In genomic region chr20:44354979-44355502, GRCh38 we compare ENCODE assay signal across 33 cellular contexts. TPM values are rescaled to one million over a fixed set of nuclear protein-coding genes. Genes with fewer than 3 reads are reported as not detected.
A peak's percentile ranks its signal among the peaks of the same experiment; 100 is the strongest.
DNase-seq lines count a peak whose midpoint lies in the region; ATAC-seq and TF ChIP-seq lines count a peak whose summit lies in the region.
"Had no signal": no experiment of that assay in that cellular context is flagged by ENCODE, and none has a peak within 500 bp of the region (broad histone marks: within the 10 kb centered on the region; RNA-seq: fewer than 3 reads in every experiment).

No MANE protein-coding gene starts in this region.

- H3K4me2 ChIP-seq in MM.1S (ENCODE audit: low read depth, low read length) = peak overlapping the region; percentile 17; the same call in 1 of the 2 replicates
- H3K4me2 ChIP-seq in neuronal stem cell (ENCODE audit: insufficient read depth, low read length, poor library complexity, severe bottlenecking) = no peak overlapping the region
- H3K4me2 ChIP-seq: BLaER1 had no signal

- DNase-seq in Calu3 (no peak), MM.1S (no peak), left colon (peak; percentile 71 to 90), neuronal stem cell (ENCODE audit: low spot score) (no peak), inferior parietal cortex (ENCODE audit: extremely low spot score) (no peak), NCI-H2171 (lab: John Stamatoyannopoulos, UW) (no peak), NCI-H187 treated with DMSO at 0.1 percent for 48 hours (lab: John Stamatoyannopoulos, UW) (no peak)
- DNase-seq: activated CD4-positive, alpha-beta T cell treated with anti-CD3 and anti-CD28 coated beads, Interleukin-2, amount 50 U/mL, for 48 hours; activated naive CD4-positive, alpha-beta T cell treated with Interleukin-2 at 50 U/mL for 16 hours; brain microvascular endothelial cell; COR-L47; glutamatergic neuron; IMR-90; NCI-H1105; NCI-H2029 treated with DMSO at 0.1 percent for 48 hours; NCI-H2227 treated with DMSO at 0.1 percent for 48 hours; NCI-H69; occipital lobe; stimulated activated CD4-positive, alpha-beta T cell treated with anti-CD3 and anti-CD28 coated beads, Interleukin-2, amount 100 ng/mL, for 24 hours had no signal

- H3K27me3 Mint-ChIP-seq in Calu3 (ENCODE audit: unreplicated experiment) = no peaks in the 10 kb centered on the region

- H3K27me3 ChIP-seq in MM.1S (replicated peaks; ENCODE audit: insufficient read depth, low read length) (no peaks in the 10 kb centered on the region), neuronal stem cell (ENCODE audit: control insufficient read depth in 3 of 3, insufficient read depth in 3 of 3, low read depth in 1 of 3, low read length in 3 of 3) (peaks cover 0 to 14% (median 0%) of the 10 kb centered on the region in 3 experiments)
- H3K27me3 ChIP-seq: BLaER1, brain microvascular endothelial cell, upper lobe of left lung had no signal

- H3K27ac ChIP-seq in MM.1S (ENCODE audit: low read length) (peak overlapping the region; percentile 43; the same call in 1 of the 2 replicates), neuronal stem cell (replicated peaks; ENCODE audit: low read length) (no peak overlapping the region)
- H3K27ac ChIP-seq: BLaER1, brain microvascular endothelial cell, epithelial cell of prostate, HL-60, skin epidermis, upper lobe of left lung had no signal

- no peak overlapping the region for H2BK15ac ChIP-seq in neuronal stem cell (ENCODE audit: low read length)

- peak overlapping the region; percentile 27 for H2BK120ac ChIP-seq in neuronal stem cell (ENCODE audit: low read depth, low read length)

- H2AFZ ChIP-seq in MM.1S (ENCODE audit: low read length) (peak overlapping the region; percentile 32; the same call in 1 of the 2 replicates), neuronal stem cell (ENCODE audit: low read length) (no peak overlapping the region)

- H3K79me1 ChIP-seq in neuronal stem cell (ENCODE audit: low read depth, low read length) = no peaks in the 10 kb centered on the region

- no peak overlapping the region for H3K4me3 ChIP-seq in MM.1S (ENCODE audit: low read length)
- no peak overlapping the region for H3K4me3 ChIP-seq in neuronal stem cell (ENCODE audit: low read length in 2 of 2)
- H3K4me3 ChIP-seq: BLaER1, HAP-1, skin epidermis had no signal

- H3K4me1 ChIP-seq in MM.1S (ENCODE audit: low read length) = peaks cover 26% of the 10 kb centered on the region
- H3K4me1 ChIP-seq in neuronal stem cell (ENCODE audit: control insufficient read depth in 2 of 2, insufficient read depth in 1 of 2, low read depth in 1 of 2, low read length in 2 of 2) = peaks cover 2 to 13% of the 10 kb centered on the region in 2 donors
- H3K4me1 ChIP-seq: BLaER1 had no signal

- no TSS peak for BruUV-seq in Calu3 (replicated peaks; lab: Mats Ljungman, UMichigan)

- CTCF ChIA-PET in Calu3 (lab: Charles Lee) = interaction anchor here (0.6 to 1.3 kb wide), 7 partner anchors 8 to 729 kb away, joined by 3 to 4 read pairs (median 3); partner anchors contain the start of genes FITM2 and TTPAL

- H3K4me3 Mint-ChIP-seq in Calu3 (ENCODE audit: low read depth, unreplicated experiment) = peak overlapping the region; percentile 98
- H3K4me3 Mint-ChIP-seq: T-helper 1 cell treated with Interleukin-12 subunit alpha and Interleukin-12 subunit beta and Interleukin-4 antibody, amounts not matched to agents 30 μg/mL and 1 μg/mL, for 36 hours had no signal

- H3K4ac ChIP-seq in neuronal stem cell (ENCODE audit: low read length) = no peak overlapping the region

- no peak overlapping the region for H3K14ac ChIP-seq in neuronal stem cell (ENCODE audit: low read length)

- no peaks in the 10 kb centered on the region for H4K20me1 ChIP-seq in MM.1S (ENCODE audit: insufficient read depth, low read length)
- H4K20me1 ChIP-seq: BLaER1 had no signal

- H4K8ac ChIP-seq in neuronal stem cell (ENCODE audit: low read depth, low read length) = no peak overlapping the region

- peak; percentile 78 for ATAC-seq in left colon
- ATAC-seq in HG02970 (IDR thresholded peaks at IDR 0.05; ENCODE audit: low FRiP score, unreplicated experiment) = no peak

- H3K27ac Mint-ChIP-seq in Calu3 (ENCODE audit: unreplicated experiment) = peak overlapping the region; percentile 97
- H3K27ac Mint-ChIP-seq: T-helper 1 cell treated with Interleukin-12 subunit alpha and Interleukin-12 subunit beta and Interleukin-4 antibody, amounts not matched to agents 30 μg/mL and 1 μg/mL, for 36 hours had no signal

- no peak overlapping the region for H2AK5ac ChIP-seq in neuronal stem cell (ENCODE audit: low read depth, low read length)

- H2BK12ac ChIP-seq in neuronal stem cell (ENCODE audit: low read length) = no peak overlapping the region

- H3K4me1 Mint-ChIP-seq in Calu3 (ENCODE audit: low read depth, unreplicated experiment) = peaks cover 35% of the 10 kb centered on the region

- no peaks in the 10 kb centered on the region for H3K9me3 ChIP-seq in MM.1S (replicated peaks; ENCODE audit: insufficient read depth, low read length)
- no peaks in the 10 kb centered on the region for H3K9me3 ChIP-seq in neuronal stem cell (replicated peaks in 1 of 2; ENCODE audit: control insufficient read depth in 2 of 2, insufficient read depth in 1 of 2, low read depth in 1 of 2, low read length in 2 of 2)
- H3K9me3 ChIP-seq: BLaER1, HAP-1, upper lobe of left lung had no signal

- H3F3A ChIP-seq in MM.1S (ENCODE audit: insufficient read depth, low read length) = peaks cover 20% of the 10 kb centered on the region

- no peaks in the 10 kb centered on the region for H3K9me3 Mint-ChIP-seq in Calu3 (ENCODE audit: low read depth, unreplicated experiment)
- H3K9me3 Mint-ChIP-seq: T-helper 1 cell treated with Interleukin-12 subunit alpha and Interleukin-12 subunit beta and Interleukin-4 antibody, amounts not matched to agents 30 μg/mL and 1 μg/mL, for 36 hours had no signal

- H4K91ac ChIP-seq in neuronal stem cell (ENCODE audit: low read depth, low read length, poor library complexity) = no peak overlapping the region

- H3K23ac ChIP-seq in neuronal stem cell (ENCODE audit: low read depth, low read length, poor library complexity) = no peak overlapping the region

- no peak overlapping the region for H2BK5ac ChIP-seq in neuronal stem cell (ENCODE audit: low read length)

- no peaks in the 10 kb centered on the region for H3K79me2 ChIP-seq in MM.1S (ENCODE audit: low read length)

- H3K9me2 ChIP-seq in MM.1S (replicated peaks; ENCODE audit: insufficient read depth, low read length) = no peaks in the 10 kb centered on the region

- peaks cover 22% of the 10 kb centered on the region for H3K36me3 Mint-ChIP-seq in Calu3 (ENCODE audit: insufficient read depth, unreplicated experiment)

- H3K36me3 ChIP-seq in MM.1S (replicated peaks; ENCODE audit: insufficient read depth, low read length) (no peaks in the 10 kb centered on the region), neuronal stem cell (replicated peaks in 1 of 2; ENCODE audit: control insufficient read depth in 2 of 2, insufficient read depth in 2 of 2, low read length in 2 of 2) (no peaks in the 10 kb centered on the region)
- H3K36me3 ChIP-seq: BLaER1, brain microvascular endothelial cell, HAP-1, upper lobe of left lung had no signal

- H3K9ac ChIP-seq in MM.1S (ENCODE audit: low read length) (no peak overlapping the region), neuronal stem cell (ENCODE audit: low read depth, low read length, poor library complexity) (no peak overlapping the region)
- H3K9ac ChIP-seq: BLaER1 had no signal

- no CpG with 5 or more reads among the region's 6 CpGs for WGBS in neuronal stem cell (ENCODE audit: extremely low coverage in 2 of 2, insufficient read length in 2 of 2, insufficient replicate concordance in 1 of 2), 2 donors

- intact Hi-C loops in Calu3 (cut with micrococcal nuclease; ENCODE audit: unreplicated experiment) = no loop called here
- intact Hi-C loops in left colon (cut with DNase I, micrococcal nuclease) = no loop called here

- TF ChIP-seq CTCF in Calu3 (IDR thresholded peaks at IDR 0.05; ENCODE audit: unreplicated experiment) (no peak), MM.1S (IDR thresholded peaks at IDR 0.05; ENCODE audit: low read length) (no peak)

- peak overlapping the region; percentile 32 for H3K18ac ChIP-seq in neuronal stem cell (ENCODE audit: low read length)

RNA-seq across cellular contexts. Expression of gene HNF4A, which starts 0.5 kb away (rescaled TPM):
- 27.7 and 41.1 TPM in 2 replicates for total RNA-seq in Calu3 (2022)
- total RNA-seq in left colon = 100 to 1,000 TPM; 301 to 321 TPM
- 0.04 TPM for polyA plus RNA-seq in neuronal stem cell (2013, experiment 1 of 2)
- 0.03 TPM for polyA plus RNA-seq in neuronal stem cell (2013, experiment 2 of 2)
- total RNA-seq: IMR-90, kidney epithelial cell, lung microvascular endothelial cell, occipital lobe, RPMI7951 had no signal
- polyA plus RNA-seq: IMR-90 had no signal

RNA-seq across cellular contexts. Expression of gene R3HDML, which starts 18.2 kb away (rescaled TPM):
- total RNA-seq in Calu3 (2022) (not detected in 2 replicates), left colon (not detected)
- polyA plus RNA-seq in neuronal stem cell (2013, experiment 1 of 2) = 0.03 TPM
- polyA plus RNA-seq in neuronal stem cell (2013, experiment 2 of 2) = 0.03 TPM
- total RNA-seq: cerebellum, IMR-90, kidney epithelial cell, lung microvascular endothelial cell, occipital lobe, renal cortical epithelial cell, RPMI7951, SK-MEL-5, upper lobe of left lung had no signal
- polyA plus RNA-seq: IMR-90 had no signal

RNA-seq across cellular contexts. Expression of gene FITM2, which starts 44.0 kb away (rescaled TPM):
- total RNA-seq in Calu3 (2022) (11.7 and 13.0 TPM in 2 replicates), left colon (10 to 100 TPM in 1 of 2 donors, 1 to 10 TPM in 1; 9.5 to 10.2 TPM)
- polyA plus RNA-seq in neuronal stem cell (2013, experiment 1 of 2) = 2.5 TPM
- polyA plus RNA-seq in neuronal stem cell (2013, experiment 2 of 2) = 2.5 TPM

Comparison
In these comparisons a context has a peak if more than half of its experiments do, and no peak if none do; other contexts are left out.
1. DNase-seq: peak in left colon (2 of 2); none in Calu3 (single experiment), MM.1S (single experiment), neuronal stem cell (single experiment), inferior parietal cortex (single experiment), NCI-H2171 (single experiment) and NCI-H187 treated with DMSO at 0.1 percent for 48 hours (single experiment).